31 cellular contexts compared by ENCODE assay signal in genomic region chrX:9627827-9628406, GRCh38.
A peak's percentile ranks its signal among the peaks of the same experiment; 100 is the strongest.
DNase-seq lines count a peak whose midpoint lies in the region; ATAC-seq and TF ChIP-seq lines count a peak whose summit lies in the region.
"Had no signal": no experiment of that assay in that cellular context is flagged by ENCODE, and none has a peak within 500 bp of the region (broad histone marks: within the 10 kb centered on the region; RNA-seq: fewer than 3 reads in every experiment).

No MANE protein-coding gene starts in this region.

- no peak overlapping the region for H3K4me3 Mint-ChIP-seq in activated naive CD4-positive, alpha-beta T cell treated with anti-CD3 and anti-CD28 coated beads, Interleukin-2, amount 50 U/mL, for 24 hours
- H3K4me3 Mint-ChIP-seq: activated T-cell treated with anti-CD3 and anti-CD28 coated beads, Interleukin-2, amount 50 U/mL, for 4 hours; T-helper 2 cell treated with Interferon-gamma antibody and Interleukin-4, amounts not matched to agents 5 μg/mL and 100 μg/mL, for 36 hours had no signal

- peaks cover 3% of the 10 kb centered on the region for H3K36me3 Mint-ChIP-seq in activated naive CD4-positive, alpha-beta T cell treated with anti-CD3 and anti-CD28 coated beads, Interleukin-2, amount 50 U/mL, for 24 hours

- peak overlapping the region; percentile 72 for H3K27ac Mint-ChIP-seq in activated naive CD4-positive, alpha-beta T cell treated with anti-CD3 and anti-CD28 coated beads, Interleukin-2, amount 50 U/mL, for 24 hours
- H3K27ac Mint-ChIP-seq: progenitor cell of endocrine pancreas; T-helper 2 cell treated with Interferon-gamma antibody and Interleukin-4, amounts not matched to agents 5 μg/mL and 100 μg/mL, for 36 hours had no signal

- ATAC-seq in HG02610 (IDR thresholded peaks at IDR 0.05; ENCODE audit: unreplicated experiment) = no peak
- ATAC-seq: activated T-cell treated with anti-CD3 and anti-CD28 coated beads, Interleukin-2, amount 50 U/mL, for 4 hours; foreskin keratinocyte; HCT116; heart right ventricle had no signal

- peaks cover 57% of the 10 kb centered on the region for H3K4me1 Mint-ChIP-seq in activated naive CD4-positive, alpha-beta T cell treated with anti-CD3 and anti-CD28 coated beads, Interleukin-2, amount 50 U/mL, for 24 hours

- DNase-seq in activated naive CD4-positive, alpha-beta T cell treated with anti-CD3 and anti-CD28 coated beads, Interleukin-2, amount 50 U/mL, for 16 hours = no peak
- DNase-seq in RPMI7951 (ENCODE audit: low read depth) (peak; percentile 16), fibroblast of the aortic adventitia (ENCODE audit: low read depth) (peak; percentile 26), DMS53 (lab: John Stamatoyannopoulos, UW) (no peak), SIG-M5 (lab: John Stamatoyannopoulos, UW) (no peak), GDM1 (lab: John Stamatoyannopoulos, UW) (no peak)
- DNase-seq: activated CD4-positive, alpha-beta T cell treated with anti-CD3 and anti-CD28 coated beads for 48 hours; activated gamma-delta T cell treated with Interleukin-2 at 50 U/mL for 16 hours; activated T-cell treated with anti-CD3 and anti-CD28 coated beads, Interleukin-2, amount 50 U/mL, for 4 hours; brain microvascular endothelial cell; DMS79 treated with DMSO at 0.1 percent for 48 hours; foreskin keratinocyte; heart right ventricle; Karpas-422; mesendoderm; MV-4-11; NCI-H146; NCI-H2107; NCI-H774; RPMI8226; sigmoid colon; stimulated activated naive CD4-positive, alpha-beta T cell; WERI-Rb-1 had no signal

- no peak overlapping the region for H3K4me3 ChIP-seq in fibroblast of the aortic adventitia (ENCODE audit: low read depth, low read length)
- H3K4me3 ChIP-seq: BLaER1, heart right ventricle, sigmoid colon, SK-N-MC, suprapubic skin had no signal

- no peak for TF ChIP-seq CTCF in fibroblast of the aortic adventitia (IDR thresholded peaks at IDR 0.05; ENCODE audit: insufficient read depth, low read length)

- H3K27me3 Mint-ChIP-seq in activated naive CD4-positive, alpha-beta T cell treated with anti-CD3 and anti-CD28 coated beads, Interleukin-2, amount 50 U/mL, for 24 hours = no peaks in the 10 kb centered on the region
- H3K27me3 Mint-ChIP-seq: progenitor cell of endocrine pancreas had no signal

- no peaks in the 10 kb centered on the region for H3K9me3 Mint-ChIP-seq in activated naive CD4-positive, alpha-beta T cell treated with anti-CD3 and anti-CD28 coated beads, Interleukin-2, amount 50 U/mL, for 24 hours
- H3K9me3 Mint-ChIP-seq: activated T-cell treated with anti-CD3 and anti-CD28 coated beads, Interleukin-2, amount 50 U/mL, for 4 hours; T-helper 2 cell treated with Interferon-gamma antibody and Interleukin-4, amounts not matched to agents 5 μg/mL and 100 μg/mL, for 36 hours had no signal

Comparison
In these comparisons a context has a peak if more than half of its experiments do, and no peak if none do; other contexts are left out.
1. DNase-seq: peak in RPMI7951 (single experiment) and fibroblast of the aortic adventitia (single experiment); none in activated naive CD4-positive, alpha-beta T cell treated with anti-CD3 and anti-CD28 coated beads, Interleukin-2, amount 50 U/mL, for 16 hours (single experiment), DMS53 (single experiment), SIG-M5 (single experiment) and GDM1 (single experiment).